In genomic region chr5:180811623-180812119, GRCh38 we compare ENCODE assay signal across 8 cellular contexts. TPM values are rescaled to one million over a fixed set of nuclear protein-coding genes. Genes with fewer than 3 reads are reported as not detected.
DNase-seq lines count a peak whose midpoint lies in the region; ATAC-seq and TF ChIP-seq lines count a peak whose summit lies in the region.

No MANE protein-coding gene starts in this region.

- no peaks in the 10 kb centered on the region for H4K20me1 ChIP-seq in GM23338 (replicated peaks; ENCODE audit: insufficient read depth)
- no peaks in the 10 kb centered on the region for H4K20me1 ChIP-seq in smooth muscle cell (ENCODE audit: low read depth)

- H3K9me2 ChIP-seq in GM23338 (ENCODE audit: insufficient read depth) = no peaks in the 10 kb centered on the region

- peaks cover 53% of the 10 kb centered on the region for H3K4me1 Mint-ChIP-seq in GM23338
- peaks cover 66% of the 10 kb centered on the region for H3K4me1 Mint-ChIP-seq in T-helper 17 cell
- H3K4me1 Mint-ChIP-seq in glutamatergic neuron (ENCODE audit: low read depth, unreplicated experiment) = peaks cover 50% of the 10 kb centered on the region

- H3K9me3 ChIP-seq in T-helper 17 cell (ENCODE audit: control insufficient read depth, low read length, poor library complexity, severe bottlenecking) = no peaks in the 10 kb centered on the region
- no peaks in the 10 kb centered on the region for H3K9me3 ChIP-seq in smooth muscle cell (replicated peaks; ENCODE audit: low read depth)

- H3K27ac ChIP-seq in GM23338 (ENCODE audit: low read depth) (no peak overlapping the region), smooth muscle cell (ENCODE audit: low read depth) (peak overlapping the region; percentile 87)

- H3K36me3 ChIP-seq in GM23338 (ENCODE audit: insufficient read depth) = no peaks in the 10 kb centered on the region
- H3K36me3 ChIP-seq in smooth muscle cell (ENCODE audit: low read depth) = no peaks in the 10 kb centered on the region

- DNase-seq in GM23338 (ENCODE audit: low spot score) (no peak), T-helper 17 cell (no peak), glutamatergic neuron (no peak), smooth muscle cell (lab: John Stamatoyannopoulos, UW; ENCODE audit: unreplicated experiment) (no peak), HuH-7.5 (ENCODE audit: low spot score) (no peak), occipital lobe (lab: John Stamatoyannopoulos, UW) (no peak), cerebellum (ENCODE audit: low spot score) (no peak)

- H3K27me3 Mint-ChIP-seq in GM23338 (ENCODE audit: insufficient read depth, low read depth, poor library complexity) (peaks cover 6% of the 10 kb centered on the region), T-helper 17 cell (no peaks in the 10 kb centered on the region), glutamatergic neuron (ENCODE audit: unreplicated experiment) (no peaks in the 10 kb centered on the region)

- H3K4me1 ChIP-seq in GM23338 (ENCODE audit: insufficient read depth) (peaks cover 28% of the 10 kb centered on the region), smooth muscle cell (ENCODE audit: low read depth) (peaks cover 33% of the 10 kb centered on the region)

- WGBS in smooth muscle cell (ENCODE audit: low lambda C conversion rate) = 78% methylated on average over 10 of the region's 10 CpGs

- H3K4me3 Mint-ChIP-seq in GM23338 = peak overlapping the region; percentile 72
- H3K4me3 Mint-ChIP-seq in T-helper 17 cell = peak overlapping the region; percentile 87
- H3K4me3 Mint-ChIP-seq in glutamatergic neuron (ENCODE audit: unreplicated experiment) = peak overlapping the region; percentile 86

- peaks cover 24% of the 10 kb centered on the region for H3K79me2 ChIP-seq in GM23338 (replicated peaks; ENCODE audit: insufficient read depth)
- H3K79me2 ChIP-seq in smooth muscle cell (ENCODE audit: low read depth) = peaks cover 26% of the 10 kb centered on the region

- H3K4me3 ChIP-seq in GM23338 (peak overlapping the region; percentile 95), smooth muscle cell (peak overlapping the region; percentile 94)

- no peak for TF ChIP-seq POLR2A in GM18505 (IDR thresholded peaks at IDR 0.05; ENCODE audit: borderline replicate concordance, extremely low read depth, insufficient read depth, insufficient read length)

- H3K27ac Mint-ChIP-seq in GM23338 (peak overlapping the region; percentile 89), T-helper 17 cell (peak overlapping the region; percentile 97), glutamatergic neuron (ENCODE audit: unreplicated experiment) (peak overlapping the region; percentile 94)

- no peak overlapping the region for H2AFZ ChIP-seq in GM23338
- no peak overlapping the region for H2AFZ ChIP-seq in smooth muscle cell (ENCODE audit: low read depth)

- H3K36me3 Mint-ChIP-seq in GM23338 (ENCODE audit: low read depth) (peaks cover 12% of the 10 kb centered on the region; the same call in 1 of the 3 replicates), T-helper 17 cell (ENCODE audit: low read depth) (peaks cover 3% of the 10 kb centered on the region), glutamatergic neuron (ENCODE audit: unreplicated experiment) (no peaks in the 10 kb centered on the region)

- peaks cover 8% of the 10 kb centered on the region; the same call in 1 of the 2 replicates for H3F3A ChIP-seq in GM23338 (replicated peaks; ENCODE audit: low read depth)
- H3F3A ChIP-seq in smooth muscle cell (ENCODE audit: low read depth) = no peaks in the 10 kb centered on the region

- H3K4me2 ChIP-seq in GM23338 (peak overlapping the region; percentile 90), smooth muscle cell (peak overlapping the region; percentile 94)

- H3K9me3 Mint-ChIP-seq in GM23338 = no peaks in the 10 kb centered on the region; the same call in 2 of the 3 replicates
- peaks cover 8% of the 10 kb centered on the region for H3K9me3 Mint-ChIP-seq in glutamatergic neuron (ENCODE audit: unreplicated experiment)

- TF ChIP-seq CTCF in GM23338 (conservative IDR thresholded peaks at IDR 0.05; ENCODE audit: low read depth in 2 of 2) (no peak), glutamatergic neuron (IDR thresholded peaks at IDR 0.05; ENCODE audit: partially characterized antibody, unreplicated experiment) (no peak), smooth muscle cell (IDR thresholded peaks at IDR 0.05; ENCODE audit: borderline replicate concordance, insufficient read depth, poor library complexity, severe bottlenecking) (no peak)

- ATAC-seq in GM23338 (no peak), T-helper 17 cell (no peak), GM18505 (IDR thresholded peaks at IDR 0.05; ENCODE audit: unreplicated experiment) (no peak)

- no peaks in the 10 kb centered on the region for H3K27me3 ChIP-seq in GM23338 (ENCODE audit: insufficient read depth)
- H3K27me3 ChIP-seq in smooth muscle cell (ENCODE audit: low read depth) = no peaks in the 10 kb centered on the region

- peak overlapping the region; percentile 88 for H3K9ac ChIP-seq in smooth muscle cell (ENCODE audit: low read depth)

TF ChIP-seq in GM23338, 12 proteins besides CTCF, POLR2A, EP300 and RAD21 (continues in another document):
- TF ChIP-seq EZH2phosphoT487 (IDR thresholded peaks at IDR 0.05; ENCODE audit: unreplicated experiment) = no peak
- TF ChIP-seq REST (IDR thresholded peaks at IDR 0.05; ENCODE audit: unreplicated experiment) = no peak
- TF ChIP-seq CREB1 (CRISPR knock-in tag; IDR thresholded peaks at IDR 0.05; ENCODE audit: low read depth) = no peak
- no peak for TF ChIP-seq ZNF331 (CRISPR knock-in tag; IDR thresholded peaks at IDR 0.05; ENCODE audit: low read depth)

RNA-seq across cellular contexts. Expression of gene MGAT1, which starts 9.1 kb away (rescaled TPM):
- 81.4 and 97.5 TPM in 2 replicates for total RNA-seq in GM23338 (2014; rRNA removed; shearing (Covaris generic))
- polyA plus RNA-seq in GM23338 (2016; fragmentation: Nextera tagmentation; extraction: Ambion mirVana) = 23.6 and 23.7 TPM in 2 replicates
- total RNA-seq in T-helper 17 cell = 10 to 100 TPM; 77.1 to 80.8 TPM
- 45.6 TPM for total RNA-seq in glutamatergic neuron (ENCODE audit: unreplicated experiment)
- total RNA-seq in smooth muscle cell = 128 and 144 TPM in 2 replicates
- polyA plus RNA-seq in smooth muscle cell = 149 and 161 TPM in 2 replicates
- 28.7 TPM for total RNA-seq in occipital lobe
- 24.1 TPM for total RNA-seq in cerebellum

RNA-seq across cellular contexts. Expression of gene ZFP62, which starts 49.4 kb away (rescaled TPM):
- 29.6 and 32.9 TPM in 2 replicates for total RNA-seq in GM23338 (2014; rRNA removed; shearing (Covaris generic))
- polyA plus RNA-seq in GM23338 (2016; fragmentation: Nextera tagmentation; extraction: Ambion mirVana) (33.2 and 33.7 TPM in 2 replicates), smooth muscle cell (6.4 and 10.0 TPM in 2 replicates)
- total RNA-seq in T-helper 17 cell (10 to 100 TPM; 18.9 to 23.5 TPM), glutamatergic neuron (ENCODE audit: unreplicated experiment) (27.0 TPM), smooth muscle cell (9.2 and 14.5 TPM in 2 replicates), occipital lobe (52.3 TPM), cerebellum (42.8 TPM)
